In genomic region chr1:41884256-41885240, GRCh38 we compare ENCODE assay signal across 1 cellular context.
TF ChIP-seq lines count a peak whose summit lies in the region.

No MANE protein-coding gene starts in this region.

TF ChIP-seq in WTC11, 78 proteins besides CTCF, POLR2A, EP300 and RAD21 (continued from another document):
- no peak for TF ChIP-seq E2F5 (CRISPR knock-in tag; IDR thresholded peaks at IDR 0.05)
- no peak for TF ChIP-seq SMAD4 (CRISPR knock-in tag; IDR thresholded peaks at IDR 0.05)
- TF ChIP-seq, protein P1, sequence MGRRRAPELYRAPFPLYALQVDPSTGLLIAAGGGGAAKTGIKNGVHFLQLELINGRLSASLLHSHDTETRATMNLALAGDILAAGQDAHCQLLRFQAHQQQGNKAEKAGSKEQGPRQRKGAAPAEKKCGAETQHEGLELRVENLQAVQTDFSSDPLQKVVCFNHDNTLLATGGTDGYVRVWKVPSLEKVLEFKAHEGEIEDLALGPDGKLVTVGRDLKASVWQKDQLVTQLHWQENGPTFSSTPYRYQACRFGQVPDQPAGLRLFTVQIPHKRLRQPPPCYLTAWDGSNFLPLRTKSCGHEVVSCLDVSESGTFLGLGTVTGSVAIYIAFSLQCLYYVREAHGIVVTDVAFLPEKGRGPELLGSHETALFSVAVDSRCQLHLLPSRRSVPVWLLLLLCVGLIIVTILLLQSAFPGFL (CRISPR knock-in tag; IDR thresholded peaks at IDR 0.05; ENCODE audit: borderline replicate concordance) = no peak
- TF ChIP-seq GRHL2 (CRISPR knock-in tag; IDR thresholded peaks at IDR 0.05; ENCODE audit: insufficient replicate concordance, severe bottlenecking) = no peak
